9 cellular contexts compared by ENCODE assay signal in genomic region chr10:73780966-73781365, GRCh38. TPM values are rescaled to one million over a fixed set of nuclear protein-coding genes. Genes with fewer than 3 reads are reported as not detected.
DNase-seq lines count a peak whose midpoint lies in the region; ATAC-seq, FAIRE-seq and TF ChIP-seq lines count a peak whose summit lies in the region.
"Had no signal": no experiment of that assay in that cellular context is flagged by ENCODE, and none has a peak within 500 bp of the region (broad histone marks: within the 10 kb centered on the region; RNA-seq: fewer than 3 reads in every experiment).

No MANE protein-coding gene starts in this region.

- CTCF ChIA-PET in HepG2 (lab: Yijun Ruan, JAX; ENCODE audit: low intra/inter-chr PET ratio, low total read pairs) = no interaction called here

- ATAC-seq in activated naive CD8-positive, alpha-beta T cell treated with anti-CD3 and anti-CD28 coated beads, Interleukin-2, amount 10 ng/mL, durations not matched to agents 7 days and 5 days (ENCODE audit: low read depth) = no peak
- ATAC-seq in HepG2 (no peak), HG03378 (IDR thresholded peaks at IDR 0.05; ENCODE audit: unreplicated experiment) (no peak), HG02840 (IDR thresholded peaks at IDR 0.05; ENCODE audit: low FRiP score, unreplicated experiment) (no peak)

- no peaks in the 10 kb centered on the region for H3K27me3 Mint-ChIP-seq in activated T-cell treated with anti-CD3 and anti-CD28 coated beads, Interleukin-2, amount 50 U/mL, for 24 hours
- H3K27me3 Mint-ChIP-seq in activated naive CD8-positive, alpha-beta T cell treated with anti-CD3 and anti-CD28 coated beads, Interleukin-2, amount 10 ng/mL, durations not matched to agents 7 days and 5 days = no peaks in the 10 kb centered on the region

- in situ Hi-C loops in HepG2 (cut with HindIII; ENCODE audit: extremely low pct_ligation_motif_present, low pct_unique_long_range_greater_than_20kb) = no loop called here

- H2AFZ ChIP-seq in HepG2 (ENCODE audit: low read length) = no peak overlapping the region

- TSS peak; percentile 78 for BruUV-seq in HepG2 (replicated peaks; lab: Mats Ljungman, UMichigan)

- H3K4me1 ChIP-seq in HepG2 (ENCODE audit: insufficient read depth, low read length) = peaks cover 37% of the 10 kb centered on the region
- H3K4me1 ChIP-seq in tibial nerve = peaks cover 0 to 55% (median 22%) of the 10 kb centered on the region in 4 donors

- H3K27me3 ChIP-seq in HepG2 (ENCODE audit: control insufficient read depth in 1 of 2, insufficient read depth in 2 of 2, low read length in 2 of 2) = no peaks in the 10 kb centered on the region; a peak in 1 of 5 replicates
- no peaks in the 10 kb centered on the region for H3K27me3 ChIP-seq in tibial nerve

- H3K4me1 Mint-ChIP-seq in activated T-cell treated with anti-CD3 and anti-CD28 coated beads, Interleukin-2, amount 50 U/mL, for 24 hours (ENCODE audit: low read depth) = peaks cover 53% of the 10 kb centered on the region
- H3K4me1 Mint-ChIP-seq in activated naive CD8-positive, alpha-beta T cell treated with anti-CD3 and anti-CD28 coated beads, Interleukin-2, amount 10 ng/mL, durations not matched to agents 7 days and 5 days = peaks cover 36% of the 10 kb centered on the region

- H4K20me1 ChIP-seq in HepG2 (ENCODE audit: insufficient read depth, low read length) = no peaks in the 10 kb centered on the region

- peaks cover 71% of the 10 kb centered on the region for H3K36me3 Mint-ChIP-seq in activated T-cell treated with anti-CD3 and anti-CD28 coated beads, Interleukin-2, amount 50 U/mL, for 24 hours (ENCODE audit: low read depth)
- H3K36me3 Mint-ChIP-seq in activated naive CD8-positive, alpha-beta T cell treated with anti-CD3 and anti-CD28 coated beads, Interleukin-2, amount 10 ng/mL, durations not matched to agents 7 days and 5 days = peaks cover 14% of the 10 kb centered on the region

- 31% methylated on average over 11 of the region's 11 CpGs for WGBS in HepG2 (ENCODE audit: low lambda C conversion rate)
- WGBS in tibial nerve, 2 donors = 22 to 33% methylated on average over 11 of the region's 11 CpGs

- H3K4me3 ChIP-seq in HepG2 (replicated peaks in 1 of 3; ENCODE audit: insufficient read depth in 1 of 3, low read depth in 2 of 3, low read length in 3 of 3) (peak overlapping the region; percentile 80 to 89 (median 88)), tibial nerve (peak overlapping the region; percentile 63 to 97 (median 80))

- TF ChIP-seq POLR2A in HepG2 (IDR thresholded peaks at IDR 0.05; ENCODE audit: insufficient read depth in 1 of 2, low read depth in 2 of 2, low read length in 2 of 2) (0 out of 4 replicates have a peak, but pooled peaks of 1 of the 2 experiments have one; percentile 4), tibial nerve (IDR thresholded peaks at IDR 0.05) (no peak)

- peak overlapping the region; percentile 85 for H3K4me2 ChIP-seq in HepG2 (ENCODE audit: low read depth, low read length)

- H3K9ac ChIP-seq in HepG2 (ENCODE audit: insufficient read depth, low read depth, low read length) = peak overlapping the region; percentile 92

- TF ChIP-seq RAD21 in HepG2 (CRISPR knock-in tag; IDR thresholded peaks at IDR 0.05) = no peak

- H3K9me3 ChIP-seq in HepG2 (ENCODE audit: low read length) = no peaks in the 10 kb centered on the region
- H3K9me3 ChIP-seq in tibial nerve = no peaks in the 10 kb centered on the region

- DNase-seq in activated T-cell treated with anti-CD3 and anti-CD28 coated beads, Interleukin-2, amount 50 U/mL, for 24 hours = no peak
- DNase-seq in activated T-cell treated with anti-CD3 and anti-CD28 coated beads for 4 hours = no peak
- DNase-seq in activated naive CD8-positive, alpha-beta T cell treated with anti-CD3 and anti-CD28 coated beads, Interleukin-2, amount 10 ng/mL, durations not matched to agents 7 days and 5 days = no peak
- DNase-seq in HepG2 (ENCODE audit: low spot score) = no peak
- no peak for DNase-seq in tibial nerve (ENCODE audit: low spot score in 2 of 2)
- no peak for DNase-seq in activated CD4-positive, alpha-beta T cell treated with anti-CD3 and anti-CD28 coated beads, Interleukin-2, amount 50 U/mL, for 48 hours
- DNase-seq: GF-D8 had no signal

- POLR2A ChIA-PET in activated naive CD8-positive, alpha-beta T cell treated with anti-CD3 and anti-CD28 coated beads, Interleukin-2, amount 10 ng/mL, durations not matched to agents 7 days and 5 days (lab: Charles Lee) = interaction anchor here (0.9 to 7.3 kb wide), 10 partner anchors 9 to 685 kb away, joined by 3 to 101 read pairs (median 5); partner anchors contain the start of genes DNAJC9 and SEC24C
- POLR2A ChIA-PET in HepG2 (lab: Yijun Ruan, JAX) = interaction anchor here (2.0 kb wide), 1 partner anchor 51 kb away, joined by 8 read pairs; no protein-coding TSS in a partner anchor

- no peak for TF ChIP-seq EP300 in HepG2 (IDR thresholded peaks at IDR 0.05; ENCODE audit: low read depth in 2 of 2, low read length in 2 of 2)
- TF ChIP-seq EP300 in HepG2 (CRISPR knock-in tag; IDR thresholded peaks at IDR 0.05; ENCODE audit: borderline replicate concordance) = no peak
- TF ChIP-seq EP300 in tibial nerve (IDR thresholded peaks at IDR 0.05) = no peak

- peak overlapping the region; percentile 99 for H3K4me3 Mint-ChIP-seq in activated T-cell treated with anti-CD3 and anti-CD28 coated beads, Interleukin-2, amount 50 U/mL, for 24 hours
- H3K4me3 Mint-ChIP-seq in activated naive CD8-positive, alpha-beta T cell treated with anti-CD3 and anti-CD28 coated beads, Interleukin-2, amount 10 ng/mL, durations not matched to agents 7 days and 5 days = peak overlapping the region; percentile 98

- H3K36me3 ChIP-seq in HepG2 (replicated peaks in 1 of 2; ENCODE audit: control insufficient read depth in 1 of 2, insufficient read depth in 2 of 2, low read length in 2 of 2) = peaks cover 0 to 4% of the 10 kb centered on the region in 2 experiments; a peak in 2 of 5 replicates
- peaks cover 0 to 42% (median 6%) of the 10 kb centered on the region in 3 donors for H3K36me3 ChIP-seq in tibial nerve

- H3K79me2 ChIP-seq in HepG2 (ENCODE audit: insufficient read depth, low read length) = peaks cover 50% of the 10 kb centered on the region

- intact Hi-C loops in HepG2 (cut with micrococcal nuclease; ENCODE audit: unreplicated experiment) = no loop called here

- H3K9me3 Mint-ChIP-seq in activated T-cell treated with anti-CD3 and anti-CD28 coated beads, Interleukin-2, amount 50 U/mL, for 24 hours = no peaks in the 10 kb centered on the region
- no peaks in the 10 kb centered on the region for H3K9me3 Mint-ChIP-seq in activated naive CD8-positive, alpha-beta T cell treated with anti-CD3 and anti-CD28 coated beads, Interleukin-2, amount 10 ng/mL, durations not matched to agents 7 days and 5 days

- no peak for TF ChIP-seq CTCF in HepG2 (CRISPR knock-in tag; IDR thresholded peaks at IDR 0.05)
- no peak for TF ChIP-seq CTCF in tibial nerve (IDR thresholded peaks at IDR 0.05)

- H3K27ac ChIP-seq in HepG2 (ENCODE audit: extremely low read length, insufficient read depth, low read length) (peak overlapping the region; percentile 81), tibial nerve (peak overlapping the region; percentile 67 to 96 (median 92))

- no peak for FAIRE-seq in HepG2 (lab: Jason Lieb, UNC)

- H3K27ac Mint-ChIP-seq in activated T-cell treated with anti-CD3 and anti-CD28 coated beads, Interleukin-2, amount 50 U/mL, for 24 hours = peak overlapping the region; percentile 100
- peak overlapping the region; percentile 99 for H3K27ac Mint-ChIP-seq in activated naive CD8-positive, alpha-beta T cell treated with anti-CD3 and anti-CD28 coated beads, Interleukin-2, amount 10 ng/mL, durations not matched to agents 7 days and 5 days

RNA-seq across cellular contexts. Expression of gene CHCHD1, which starts 0.9 kb away (rescaled TPM):
- total RNA-seq in activated naive CD8-positive, alpha-beta T cell treated with anti-CD3 and anti-CD28 coated beads, Interleukin-2, amount 10 ng/mL, durations not matched to agents 7 days and 5 days = 10 to 100 TPM; 23.0 to 24.8 TPM
- 71.2 and 91.7 TPM in 2 replicates for total RNA-seq in HepG2 (2016; rRNA removed; fragmentation: Illumina TruSeq; extraction: Trizol)
- total RNA-seq in HepG2 (2016; cell fraction: cytosol; rRNA removed; fragmentation: Illumina TruSeq; extraction: Trizol; ENCODE audit: low read depth) = 16.2 and 16.7 TPM in 2 replicates
- 69.8 and 94.8 TPM in 2 replicates for total RNA-seq in HepG2 (2016; cell fraction: insoluble cytoplasmic fraction; rRNA removed; fragmentation: Illumina TruSeq; extraction: Trizol)
- 32.5 and 34.2 TPM in 2 replicates for total RNA-seq in HepG2 (2016; cell fraction: membrane; rRNA removed; fragmentation: Illumina TruSeq; extraction: Trizol)
- 30.4 and 32.6 TPM in 2 replicates for total RNA-seq in HepG2 (2016; cell fraction: nucleus; rRNA removed; fragmentation: Illumina TruSeq; extraction: Trizol)
- 30.6 and 36.9 TPM in 2 replicates for polyA plus RNA-seq in HepG2 (2011; rRNA removed)
- polyA plus RNA-seq in HepG2 (2011; cell fraction: cytosol; rRNA removed) = 35.1 and 36.6 TPM in 2 replicates
- 8.8 and 9.9 TPM in 2 replicates for polyA plus RNA-seq in HepG2 (2011; cell fraction: nucleus; rRNA removed)
- 40.1 and 41.3 TPM in 2 replicates for polyA plus RNA-seq in HepG2 (2012)
- polyA plus RNA-seq in HepG2 (2016; cell fraction: cytosol; fragmentation: Illumina TruSeq; extraction: Trizol; ENCODE audit: low read depth) = 16.6 and 17.9 TPM in 2 replicates
- 90.2 and 95.1 TPM in 2 replicates for polyA plus RNA-seq in HepG2 (2016; cell fraction: insoluble cytoplasmic fraction; fragmentation: Illumina TruSeq; extraction: Trizol; ENCODE audit: low read depth)
- 27.2 and 27.4 TPM in 2 replicates for polyA plus RNA-seq in HepG2 (2016; cell fraction: membrane; fragmentation: Illumina TruSeq; extraction: Trizol; ENCODE audit: low read depth)
- polyA plus RNA-seq in HepG2 (2016; cell fraction: nucleus; fragmentation: Illumina TruSeq; extraction: Trizol; ENCODE audit: insufficient read depth, low read depth) = 45.9 and 52.1 TPM in 2 replicates
- polyA minus RNA-seq in HepG2 (2011; rRNA and poly(A)+ RNA removed; ENCODE audit: low replicate concordance) = 5.0 and 8.3 TPM in 2 replicates
- 5.5 TPM in 2 replicates for polyA minus RNA-seq in HepG2 (2011; cell fraction: cytosol; rRNA and poly(A)+ RNA removed)
- 7.7 and 9.1 TPM in 2 replicates for polyA minus RNA-seq in HepG2 (2011; cell fraction: nucleus; rRNA and poly(A)+ RNA removed)
- 10 to 100 TPM in 3 of 4 donors, 1 to 10 TPM in 1; 8.2 to 33.0 (median 16.2) TPM for total RNA-seq in tibial nerve

RNA-seq across cellular contexts. Expression of gene ZSWIM8, which starts 4.4 kb away (rescaled TPM):
- 10 to 100 TPM; 93.4 to 95.2 TPM for total RNA-seq in activated naive CD8-positive, alpha-beta T cell treated with anti-CD3 and anti-CD28 coated beads, Interleukin-2, amount 10 ng/mL, durations not matched to agents 7 days and 5 days
- 21.0 and 39.9 TPM in 2 replicates for total RNA-seq in HepG2 (2016; rRNA removed; fragmentation: Illumina TruSeq; extraction: Trizol)
- 5.7 and 8.2 TPM in 2 replicates for total RNA-seq in HepG2 (2016; cell fraction: cytosol; rRNA removed; fragmentation: Illumina TruSeq; extraction: Trizol; ENCODE audit: low read depth)
- 13.7 and 36.6 TPM in 2 replicates for total RNA-seq in HepG2 (2016; cell fraction: insoluble cytoplasmic fraction; rRNA removed; fragmentation: Illumina TruSeq; extraction: Trizol)
- 9.3 and 11.2 TPM in 2 replicates for total RNA-seq in HepG2 (2016; cell fraction: membrane; rRNA removed; fragmentation: Illumina TruSeq; extraction: Trizol)
- total RNA-seq in HepG2 (2016; cell fraction: nucleus; rRNA removed; fragmentation: Illumina TruSeq; extraction: Trizol) = 35.4 and 47.5 TPM in 2 replicates
- 98.2 and 142 TPM in 2 replicates for polyA plus RNA-seq in HepG2 (2011; rRNA removed)
- polyA plus RNA-seq in HepG2 (2011; cell fraction: cytosol; rRNA removed) = 41.1 and 57.3 TPM in 2 replicates
- polyA plus RNA-seq in HepG2 (2011; cell fraction: nucleus; rRNA removed) = 505 and 598 TPM in 2 replicates
- polyA plus RNA-seq in HepG2 (2012) = 43.3 and 58.7 TPM in 2 replicates
- 3.7 and 6.8 TPM in 2 replicates for polyA plus RNA-seq in HepG2 (2016; cell fraction: cytosol; fragmentation: Illumina TruSeq; extraction: Trizol; ENCODE audit: low read depth)
- 21.2 and 30.3 TPM in 2 replicates for polyA plus RNA-seq in HepG2 (2016; cell fraction: insoluble cytoplasmic fraction; fragmentation: Illumina TruSeq; extraction: Trizol; ENCODE audit: low read depth)
- 6.6 and 11.5 TPM in 2 replicates for polyA plus RNA-seq in HepG2 (2016; cell fraction: membrane; fragmentation: Illumina TruSeq; extraction: Trizol; ENCODE audit: low read depth)
- polyA plus RNA-seq in HepG2 (2016; cell fraction: nucleus; fragmentation: Illumina TruSeq; extraction: Trizol; ENCODE audit: insufficient read depth, low read depth) = 118 and 128 TPM in 2 replicates
- 83.5 and 181 TPM in 2 replicates for polyA minus RNA-seq in HepG2 (2011; rRNA and poly(A)+ RNA removed; ENCODE audit: low replicate concordance)
- polyA minus RNA-seq in HepG2 (2011; cell fraction: cytosol; rRNA and poly(A)+ RNA removed) = 31.5 and 36.5 TPM in 2 replicates
- polyA minus RNA-seq in HepG2 (2011; cell fraction: nucleus; rRNA and poly(A)+ RNA removed) = 64.2 and 73.5 TPM in 2 replicates
- total RNA-seq in tibial nerve = 100 to 1,000 TPM; 104 to 138 (median 121) TPM

RNA-seq across cellular contexts. Expression of gene NDST2, which starts 30.4 kb away (rescaled TPM):
- total RNA-seq in activated naive CD8-positive, alpha-beta T cell treated with anti-CD3 and anti-CD28 coated beads, Interleukin-2, amount 10 ng/mL, durations not matched to agents 7 days and 5 days = 10 to 100 TPM; 80.1 to 82.0 TPM
- 5.6 and 10.7 TPM in 2 replicates for total RNA-seq in HepG2 (2016; rRNA removed; fragmentation: Illumina TruSeq; extraction: Trizol)
- 16.0 and 17.7 TPM in 2 replicates for total RNA-seq in HepG2 (2016; cell fraction: cytosol; rRNA removed; fragmentation: Illumina TruSeq; extraction: Trizol; ENCODE audit: low read depth)
- total RNA-seq in HepG2 (2016; cell fraction: insoluble cytoplasmic fraction; rRNA removed; fragmentation: Illumina TruSeq; extraction: Trizol) = 5.8 and 12.0 TPM in 2 replicates
- total RNA-seq in HepG2 (2016; cell fraction: membrane; rRNA removed; fragmentation: Illumina TruSeq; extraction: Trizol) = 14.8 and 15.7 TPM in 2 replicates
- 12.9 and 13.7 TPM in 2 replicates for total RNA-seq in HepG2 (2016; cell fraction: nucleus; rRNA removed; fragmentation: Illumina TruSeq; extraction: Trizol)
- polyA plus RNA-seq in HepG2 (2011; rRNA removed) = 25.5 and 30.1 TPM in 2 replicates
- polyA plus RNA-seq in HepG2 (2011; cell fraction: cytosol; rRNA removed) = 15.0 and 15.4 TPM in 2 replicates
- polyA plus RNA-seq in HepG2 (2011; cell fraction: nucleus; rRNA removed) = 56.8 and 69.5 TPM in 2 replicates
- 12.6 and 13.9 TPM in 2 replicates for polyA plus RNA-seq in HepG2 (2012)
- polyA plus RNA-seq in HepG2 (2016; cell fraction: cytosol; fragmentation: Illumina TruSeq; extraction: Trizol; ENCODE audit: low read depth) = 16.0 and 16.1 TPM in 2 replicates
- 6.2 and 6.4 TPM in 2 replicates for polyA plus RNA-seq in HepG2 (2016; cell fraction: insoluble cytoplasmic fraction; fragmentation: Illumina TruSeq; extraction: Trizol; ENCODE audit: low read depth)
- polyA plus RNA-seq in HepG2 (2016; cell fraction: membrane; fragmentation: Illumina TruSeq; extraction: Trizol; ENCODE audit: low read depth) = 9.1 and 12.0 TPM in 2 replicates
- 24.6 and 30.8 TPM in 2 replicates for polyA plus RNA-seq in HepG2 (2016; cell fraction: nucleus; fragmentation: Illumina TruSeq; extraction: Trizol; ENCODE audit: insufficient read depth, low read depth)
- 20.2 and 41.2 TPM in 2 replicates for polyA minus RNA-seq in HepG2 (2011; rRNA and poly(A)+ RNA removed; ENCODE audit: low replicate concordance)
- 10.4 and 10.5 TPM in 2 replicates for polyA minus RNA-seq in HepG2 (2011; cell fraction: cytosol; rRNA and poly(A)+ RNA removed)
- polyA minus RNA-seq in HepG2 (2011; cell fraction: nucleus; rRNA and poly(A)+ RNA removed) = 55.5 and 70.7 TPM in 2 replicates
- total RNA-seq in tibial nerve = 10 to 100 TPM; 44.8 to 99.3 (median 61.7) TPM

RNA-seq across cellular contexts. Expression of gene SEC24C, which starts 36.8 kb away (rescaled TPM):
- 10 to 100 TPM; 96.3 to 96.7 TPM for total RNA-seq in activated naive CD8-positive, alpha-beta T cell treated with anti-CD3 and anti-CD28 coated beads, Interleukin-2, amount 10 ng/mL, durations not matched to agents 7 days and 5 days
- total RNA-seq in HepG2 (2016; rRNA removed; fragmentation: Illumina TruSeq; extraction: Trizol) = 63.1 and 66.5 TPM in 2 replicates
- total RNA-seq in HepG2 (2016; cell fraction: cytosol; rRNA removed; fragmentation: Illumina TruSeq; extraction: Trizol; ENCODE audit: low read depth) = 5.7 and 6.6 TPM in 2 replicates
- total RNA-seq in HepG2 (2016; cell fraction: insoluble cytoplasmic fraction; rRNA removed; fragmentation: Illumina TruSeq; extraction: Trizol) = 57.3 and 62.0 TPM in 2 replicates
- 19.5 and 20.7 TPM in 2 replicates for total RNA-seq in HepG2 (2016; cell fraction: membrane; rRNA removed; fragmentation: Illumina TruSeq; extraction: Trizol)
- total RNA-seq in HepG2 (2016; cell fraction: nucleus; rRNA removed; fragmentation: Illumina TruSeq; extraction: Trizol) = 36.4 and 38.8 TPM in 2 replicates
- 66.4 and 74.3 TPM in 2 replicates for polyA plus RNA-seq in HepG2 (2011; rRNA removed)
- 40.0 and 44.0 TPM in 2 replicates for polyA plus RNA-seq in HepG2 (2011; cell fraction: cytosol; rRNA removed)
- polyA plus RNA-seq in HepG2 (2011; cell fraction: nucleus; rRNA removed) = 134 and 139 TPM in 2 replicates
- polyA plus RNA-seq in HepG2 (2012) = 42.2 and 45.9 TPM in 2 replicates
- 3.5 and 3.8 TPM in 2 replicates for polyA plus RNA-seq in HepG2 (2016; cell fraction: cytosol; fragmentation: Illumina TruSeq; extraction: Trizol; ENCODE audit: low read depth)
- polyA plus RNA-seq in HepG2 (2016; cell fraction: insoluble cytoplasmic fraction; fragmentation: Illumina TruSeq; extraction: Trizol; ENCODE audit: low read depth) = 45.3 and 53.1 TPM in 2 replicates
- 8.7 and 10.2 TPM in 2 replicates for polyA plus RNA-seq in HepG2 (2016; cell fraction: membrane; fragmentation: Illumina TruSeq; extraction: Trizol; ENCODE audit: low read depth)
- polyA plus RNA-seq in HepG2 (2016; cell fraction: nucleus; fragmentation: Illumina TruSeq; extraction: Trizol; ENCODE audit: insufficient read depth, low read depth) = 60.4 and 69.2 TPM in 2 replicates
- polyA minus RNA-seq in HepG2 (2011; rRNA and poly(A)+ RNA removed; ENCODE audit: low replicate concordance) = 140 and 157 TPM in 2 replicates
- 50.5 and 52.3 TPM in 2 replicates for polyA minus RNA-seq in HepG2 (2011; cell fraction: cytosol; rRNA and poly(A)+ RNA removed)
- polyA minus RNA-seq in HepG2 (2011; cell fraction: nucleus; rRNA and poly(A)+ RNA removed) = 40.4 and 42.8 TPM in 2 replicates
- 10 to 100 TPM; 42.0 to 61.2 (median 43.3) TPM for total RNA-seq in tibial nerve
